ENCODE assay signal across 17 cellular contexts in the genomic region with DNA sequence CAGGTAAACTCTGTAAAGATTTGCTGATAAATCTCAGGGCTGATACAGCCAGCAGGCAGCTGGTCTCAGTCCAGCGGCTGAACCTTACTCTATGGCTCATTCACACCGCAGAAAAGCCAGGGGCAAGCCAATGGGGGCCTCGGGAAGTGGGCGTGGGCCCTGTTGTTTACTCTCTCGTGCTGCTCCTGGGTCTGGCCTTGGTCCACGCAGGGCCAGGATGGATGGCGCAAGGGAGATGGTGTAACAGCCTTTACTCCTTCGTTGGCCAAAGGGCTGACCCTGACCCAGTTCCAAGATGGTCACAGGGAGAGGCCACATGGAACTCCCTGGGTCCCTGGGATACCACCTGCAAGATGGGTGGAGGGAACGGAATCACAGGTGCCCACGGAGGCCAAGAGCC. TPM values are rescaled to one million over a fixed set of nuclear protein-coding genes. Genes with fewer than 3 reads are reported as not detected.
A peak's percentile ranks its signal among the peaks of the same experiment; 100 is the strongest.
DNase-seq lines count a peak whose midpoint lies in the region; ATAC-seq and TF ChIP-seq lines count a peak whose summit lies in the region.
"Had no signal": no experiment of that assay in that cellular context is flagged by ENCODE, and none has a peak within 500 bp of the region (broad histone marks: within the 10 kb centered on the region; RNA-seq: fewer than 3 reads in every experiment).

No MANE protein-coding gene starts in this region.

- TF ChIP-seq CTCF in parathyroid adenoma (IDR thresholded peaks at IDR 0.05) (no peak), ovary (IDR thresholded peaks at IDR 0.05) (no peak), OCI-LY7 (conservative IDR thresholded peaks at IDR 0.05; ENCODE audit: low read length) (no peak)

- 77% methylated on average over 10 of the region's 10 CpGs for WGBS in ovary, 3 donors

- no peak for TF ChIP-seq POLR2A in ovary (IDR thresholded peaks at IDR 0.05)

- H3K4me2 ChIP-seq in parathyroid adenoma (ENCODE audit: low read length): no peak overlapping the region
- no peak overlapping the region for H3K4me2 ChIP-seq in Karpas-422 (ENCODE audit: low read depth, low read length, poor library complexity, severe bottlenecking)
- H3K4me2 ChIP-seq in OCI-LY7 (ENCODE audit: low read length): no peak overlapping the region

- H3K79me2 ChIP-seq in parathyroid adenoma (no peaks in the 10 kb centered on the region), Karpas-422 (ENCODE audit: low read length) (no peaks in the 10 kb centered on the region), OCI-LY7 (ENCODE audit: insufficient read depth, low read depth, low read length) (no peaks in the 10 kb centered on the region)

- peak; percentile 78 for ATAC-seq in left lobe of liver

- H4K20me1 ChIP-seq in Karpas-422 (ENCODE audit: insufficient read depth, low read depth, low read length) (no peaks in the 10 kb centered on the region), OCI-LY7 (ENCODE audit: insufficient read depth, low read length) (no peaks in the 10 kb centered on the region)

- BruUV-seq in OCI-LY7 (replicated peaks; lab: Mats Ljungman, UMichigan): no TSS peak

- H3K27ac ChIP-seq in parathyroid adenoma: no peak overlapping the region
- H3K27ac ChIP-seq in Karpas-422 (ENCODE audit: low read length): no peak overlapping the region
- no peak overlapping the region for H3K27ac ChIP-seq in ovary
- H3K27ac ChIP-seq in OCI-LY7 (ENCODE audit: low read depth, low read length, poor library complexity, severe bottlenecking): no peak overlapping the region

- peak; percentile 35 for DNase-seq in RPMI7951 (ENCODE audit: low read depth)
- peak; percentile 97 for DNase-seq in left lobe of liver (ENCODE audit: low spot score)
- DNase-seq in Karpas-422: no peak
- DNase-seq in OCI-M1 (lab: John Stamatoyannopoulos, UW): no peak
- DNase-seq in ovary: no peak
- no peak for DNase-seq in OCI-LY7 (ENCODE audit: low spot score)
- DNase-seq: CD4-positive, CD25-positive, alpha-beta regulatory T cell; KBM-7; NCI-H1092 treated with DMSO at 0.1 percent for 48 hours; NCI-H1436 treated with DMSO at 0.1 percent for 48 hours; NCI-H2029; NCI-H2227 treated with DMSO at 0.1 percent for 48 hours; NCI-H510A; Right ventricle myocardium superior had no signal

- CTCF ChIA-PET in OCI-LY7 (lab: Charles Lee; ENCODE audit: unreplicated experiment): no interaction called here

- peak overlapping the region; percentile 13 for H2AFZ ChIP-seq in parathyroid adenoma
- no peak overlapping the region for H2AFZ ChIP-seq in Karpas-422 (ENCODE audit: low read length)
- no peak overlapping the region for H2AFZ ChIP-seq in OCI-LY7 (ENCODE audit: low read length)

- H3K9me3 ChIP-seq in parathyroid adenoma (ENCODE audit: control insufficient read depth, low read length): no peaks in the 10 kb centered on the region
- no peaks in the 10 kb centered on the region for H3K9me3 ChIP-seq in Karpas-422 (ENCODE audit: low read length)
- no peaks in the 10 kb centered on the region for H3K9me3 ChIP-seq in ovary
- H3K9me3 ChIP-seq in OCI-LY7 (ENCODE audit: low read length): no peaks in the 10 kb centered on the region

- H3K27me3 ChIP-seq in parathyroid adenoma (ENCODE audit: control insufficient read depth, insufficient read depth, low read length) (no peaks in the 10 kb centered on the region), Karpas-422 (ENCODE audit: low read length) (no peaks in the 10 kb centered on the region), ovary (no peaks in the 10 kb centered on the region)

- TF ChIP-seq EP300 in ovary (IDR thresholded peaks at IDR 0.05): no peak

- intact Hi-C loops in ovary (cut with DNase I) (no loop called here), OCI-LY7 (cut with micrococcal nuclease; ENCODE audit: unreplicated experiment) (no loop called here)

- H3K4me3 ChIP-seq in parathyroid adenoma (ENCODE audit: low read depth, low read length): no peak overlapping the region
- H3K4me3 ChIP-seq in Karpas-422 (ENCODE audit: low read length): no peak overlapping the region
- H3K4me3 ChIP-seq in ovary: no peak overlapping the region
- H3K4me3 ChIP-seq in OCI-LY7 (ENCODE audit: low read depth, low read length, poor library complexity, severe bottlenecking): no peak overlapping the region

- H3K9me2 ChIP-seq in Karpas-422 (replicated peaks; ENCODE audit: insufficient read depth, low read length) (no peaks in the 10 kb centered on the region), OCI-LY7 (ENCODE audit: insufficient read depth, low read length) (no peaks in the 10 kb centered on the region)

- H3K4me1 ChIP-seq in parathyroid adenoma (no peaks in the 10 kb centered on the region), Karpas-422 (ENCODE audit: low read length) (no peaks in the 10 kb centered on the region), ovary (ENCODE audit: insufficient read depth) (no peaks in the 10 kb centered on the region), OCI-LY7 (ENCODE audit: insufficient read depth, low read length, poor library complexity, severe bottlenecking) (no peaks in the 10 kb centered on the region)

- H3K36me3 ChIP-seq in parathyroid adenoma (ENCODE audit: control insufficient read depth, insufficient read depth, low read length): no peaks in the 10 kb centered on the region
- no peaks in the 10 kb centered on the region for H3K36me3 ChIP-seq in Karpas-422 (ENCODE audit: insufficient read depth, low read length)
- H3K36me3 ChIP-seq in ovary: no peaks in the 10 kb centered on the region
- H3K36me3 ChIP-seq in OCI-LY7 (ENCODE audit: insufficient read depth, low read length): no peaks in the 10 kb centered on the region

- H3K9ac ChIP-seq in parathyroid adenoma: no peak overlapping the region
- H3K9ac ChIP-seq in Karpas-422 (ENCODE audit: low read length): no peak overlapping the region

- POLR2A ChIA-PET in OCI-LY7 (lab: Charles Lee): no interaction called here

RNA-seq across cellular contexts. Expression of a gene that starts 16.2 kb away (rescaled TPM):
- total RNA-seq in RPMI7951 (2014; rRNA removed; shearing (Covaris generic)): not detected in 2 replicates
- total RNA-seq in left lobe of liver: 1.2 TPM
- not detected in 2 replicates for total RNA-seq in Karpas-422 (2014; rRNA removed; shearing (Covaris generic); ENCODE audit: low replicate concordance)
- under 1 TPM in 2 of 7 donors, not detected in 5; 0.13 to 0.57 TPM for total RNA-seq in ovary
- 1 to 10 TPM in 1 of 2 donors, under 1 TPM in 1; 0.08 to 1.0 TPM for polyA plus RNA-seq in ovary
- total RNA-seq in OCI-LY7 (2014; rRNA removed; shearing (Covaris generic)): not detected in 2 replicates
- total RNA-seq in OCI-LY7 (2022): not detected in 2 replicates
- total RNA-seq: CD4-positive, CD25-positive, alpha-beta regulatory T cell; Right ventricle myocardium superior; SK-MEL-5 had no signal
- polyA plus RNA-seq: BJ; CD4-positive, CD25-positive, alpha-beta regulatory T cell had no signal

RNA-seq across cellular contexts. Expression of a gene that starts 24.4 kb away (rescaled TPM):
- total RNA-seq in RPMI7951 (2014; rRNA removed; shearing (Covaris generic)): not detected in 2 replicates
- total RNA-seq in left lobe of liver (not detected), ovary (not detected), OCI-LY7 (2022) (not detected in 2 replicates)
- not detected in 2 replicates for total RNA-seq in Karpas-422 (2014; rRNA removed; shearing (Covaris generic); ENCODE audit: low replicate concordance)
- polyA plus RNA-seq in ovary: not detected
- not detected in 2 replicates for total RNA-seq in OCI-LY7 (2014; rRNA removed; shearing (Covaris generic))
- total RNA-seq: CD4-positive, CD25-positive, alpha-beta regulatory T cell; Right ventricle myocardium superior; SK-MEL-5 had no signal
- polyA plus RNA-seq: BJ; CD4-positive, CD25-positive, alpha-beta regulatory T cell had no signal

Comparison
In these comparisons a context has a peak if more than half of its experiments do, and no peak if none do; other contexts are left out.
1. DNase-seq: peak in RPMI7951 (single experiment) and left lobe of liver (single experiment); none in Karpas-422 (single experiment), OCI-M1 (single experiment), ovary (0 of 5) and OCI-LY7 (single experiment).